33 cellular contexts compared by ENCODE assay signal in the genomic region with DNA sequence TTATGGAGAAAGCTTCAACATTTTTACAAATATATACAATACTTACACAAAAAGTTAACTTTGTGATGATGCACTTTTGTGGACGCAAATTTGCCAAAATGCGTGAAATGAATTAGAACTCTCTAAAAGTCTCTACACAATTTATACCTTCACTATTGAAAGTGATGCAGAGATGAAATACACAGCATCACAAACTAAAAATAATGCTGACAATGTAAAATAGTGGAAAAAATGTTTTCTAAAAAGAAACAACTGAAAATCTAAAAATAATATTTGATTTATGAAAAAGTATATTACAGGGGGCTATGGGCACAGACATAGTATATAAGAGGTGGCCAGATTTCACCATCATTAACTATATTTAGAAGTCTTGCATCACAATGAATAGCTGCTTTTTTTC.
"Had no signal": no experiment of that assay in that cellular context is flagged by ENCODE, and none has a peak within 500 bp of the region (broad histone marks: within the 10 kb centered on the region; RNA-seq: fewer than 3 reads in every experiment).

No MANE protein-coding gene starts in this region.

- H3K36me3 ChIP-seq: MG63, SJCRH30 had no signal

- H3K4me2 ChIP-seq: PC-9 had no signal

- H3K27me3 ChIP-seq: MG63, SJCRH30 had no signal

- FAIRE-seq: RCC 7860 had no signal

- H3K9me3 ChIP-seq: MG63, SJCRH30 had no signal

- DNase-seq: Kasumi-1, MG63, NCI-H1048, NCI-H1092 treated with DMSO at 0.1 percent for 48 hours, NCI-H1105 treated with DMSO at 0.1 percent for 48 hours, NCI-H1417, NCI-H1436, NCI-H146, NCI-H1694, NCI-H187, NCI-H1930, NCI-H2029 treated with DMSO at 0.1 percent for 48 hours, NCI-H2081 treated with DMSO at 0.1 percent for 48 hours, NCI-H2107, NCI-H2171, NCI-H226, NCI-H446 treated with DMSO at 0.1 percent for 48 hours, NCI-H510A, NCI-H524, NCI-H69, NCI-H748 treated with DMSO at 0.1 percent for 48 hours, NCI-H82, PC-9, SHP77, SIG-M5, SJCRH30, T-cell had no signal

- H3K4me1 ChIP-seq: SJCRH30 had no signal

- ATAC-seq: Panc1, Right ventricle myocardium inferior, SK-N-SH treated with all-trans-retinoic acid at 6 μM for 48 hours, T-cell had no signal

- H3K4me3 ChIP-seq: MG63, PC-9, SJCRH30, SK-N-MC had no signal

- H3K27ac ChIP-seq: PC-9, RWPE1, SJCRH30, SK-N-MC had no signal

- H2AFZ ChIP-seq: PC-9 had no signal
